15 cellular contexts compared by ENCODE assay signal in genomic region chr12:52130695-52131094, GRCh38. TPM values are rescaled to one million over a fixed set of nuclear protein-coding genes. Genes with fewer than 3 reads are reported as not detected.
A peak's percentile ranks its signal among the peaks of the same experiment; 100 is the strongest.
DNase-seq lines count a peak whose midpoint lies in the region; ATAC-seq lines count a peak whose summit lies in the region.
"Had no signal": no experiment of that assay in that cellular context is flagged by ENCODE, and none has a peak within 500 bp of the region (broad histone marks: within the 10 kb centered on the region; RNA-seq: fewer than 3 reads in every experiment).

No MANE protein-coding gene starts in this region.

- no peak overlapping the region for H3K27ac ChIP-seq in CD4-positive, alpha-beta memory T cell (ENCODE audit: low read depth, low read length)
- H3K27ac ChIP-seq: coronary artery, ovary had no signal

- H3K4me3 ChIP-seq in CD4-positive, alpha-beta memory T cell (ENCODE audit: low read length in 2 of 2) = no peak overlapping the region
- H3K4me3 ChIP-seq: coronary artery, ovary had no signal

- intact Hi-C loops in CD4-positive, alpha-beta memory T cell (cut with micrococcal nuclease) = no loop called here

- no peaks in the 10 kb centered on the region for H3K9me3 ChIP-seq in CD4-positive, alpha-beta memory T cell (ENCODE audit: control insufficient read depth in 1 of 2, low read length in 2 of 2)
- H3K9me3 ChIP-seq: ovary had no signal

- H3K27me3 ChIP-seq in CD4-positive, alpha-beta memory T cell (ENCODE audit: insufficient read depth, low read length) = no peaks in the 10 kb centered on the region
- H3K27me3 ChIP-seq: ovary had no signal

- H3K4me1 Mint-ChIP-seq in CD4-positive, alpha-beta memory T cell = no peaks in the 10 kb centered on the region

- POLR2A ChIA-PET in CD4-positive, alpha-beta memory T cell (lab: Charles Lee; ENCODE audit: partially characterized antibody) = no interaction called here

- H3K4me3 Mint-ChIP-seq in CD4-positive, alpha-beta memory T cell = no peak overlapping the region
- H3K4me3 Mint-ChIP-seq: activated T-cell treated with anti-CD3 and anti-CD28 coated beads, Interleukin-2, amount 50 U/mL, for 4 hours had no signal

- H3K36me3 Mint-ChIP-seq in CD4-positive, alpha-beta memory T cell = no peaks in the 10 kb centered on the region

- no peak for ATAC-seq in HG03097 (IDR thresholded peaks at IDR 0.05; ENCODE audit: low FRiP score, unreplicated experiment)
- ATAC-seq: activated T-cell treated with anti-CD3 and anti-CD28 coated beads, Interleukin-2, amount 50 U/mL, for 4 hours had no signal

- H3K27ac Mint-ChIP-seq in CD4-positive, alpha-beta memory T cell = no peak overlapping the region

- H3K9me3 Mint-ChIP-seq in CD4-positive, alpha-beta memory T cell = no peaks in the 10 kb centered on the region
- H3K9me3 Mint-ChIP-seq: activated T-cell treated with anti-CD3 and anti-CD28 coated beads, Interleukin-2, amount 50 U/mL, for 4 hours had no signal

- peaks cover 7 to 13% of the 10 kb centered on the region in 2 donors for H3K27me3 Mint-ChIP-seq in CD4-positive, alpha-beta memory T cell

- DNase-seq in activated CD4-positive, alpha-beta T cell treated with anti-CD3 and anti-CD28 coated beads for 1 hour = peak; percentile 4
- no peak for DNase-seq in activated CD4-positive, alpha-beta T cell treated with anti-CD3 and anti-CD28 coated beads for 4 hours
- DNase-seq in NCI-H1417 treated with DMSO at 0.1 percent for 48 hours (lab: John Stamatoyannopoulos, UW) (peak; percentile 99), NCI-H524 (lab: John Stamatoyannopoulos, UW) (peak; percentile 73 to 81), retina (peak; percentile 39), HUDEP-2 (lab: John Stamatoyannopoulos, UW; ENCODE audit: unreplicated experiment in 76 of 76) (no peak)
- no peak for DNase-seq in CD4-positive, alpha-beta memory T cell
- DNase-seq: activated T-cell treated with anti-CD3 and anti-CD28 coated beads, Interleukin-2, amount 50 U/mL, for 4 hours; DND-41; midbrain; Right ventricle myocardium superior had no signal

- no peaks in the 10 kb centered on the region for H3K4me1 ChIP-seq in CD4-positive, alpha-beta memory T cell (ENCODE audit: insufficient read depth, low read length)

- no peaks in the 10 kb centered on the region for H3K36me3 ChIP-seq in CD4-positive, alpha-beta memory T cell (ENCODE audit: insufficient read depth, low read length)
- H3K36me3 ChIP-seq: ovary had no signal

- CTCF ChIA-PET in CD4-positive, alpha-beta memory T cell (lab: Charles Lee; ENCODE audit: partially characterized antibody) = no interaction called here

RNA-seq across cellular contexts. Expression of gene SMIM41, which starts 51.2 kb away (rescaled TPM):
- total RNA-seq in CD4-positive, alpha-beta memory T cell = not detected
- polyA plus RNA-seq in CD4-positive, alpha-beta memory T cell = not detected
- total RNA-seq: activated T-cell treated with anti-CD3 and anti-CD28 coated beads, Interleukin-2, amount 50 U/mL, for 4 hours; H4 had no signal

Comparison
In these comparisons a context has a peak if more than half of its experiments do, and no peak if none do; other contexts are left out.
1. DNase-seq: peak in activated CD4-positive, alpha-beta T cell treated with anti-CD3 and anti-CD28 coated beads for 1 hour (single experiment), NCI-H1417 treated with DMSO at 0.1 percent for 48 hours (single experiment), NCI-H524 (2 of 2) and retina (single experiment); none in activated CD4-positive, alpha-beta T cell treated with anti-CD3 and anti-CD28 coated beads for 4 hours (0 of 2), HUDEP-2 (0 of 76) and CD4-positive, alpha-beta memory T cell (0 of 5).